In the genomic region with DNA sequence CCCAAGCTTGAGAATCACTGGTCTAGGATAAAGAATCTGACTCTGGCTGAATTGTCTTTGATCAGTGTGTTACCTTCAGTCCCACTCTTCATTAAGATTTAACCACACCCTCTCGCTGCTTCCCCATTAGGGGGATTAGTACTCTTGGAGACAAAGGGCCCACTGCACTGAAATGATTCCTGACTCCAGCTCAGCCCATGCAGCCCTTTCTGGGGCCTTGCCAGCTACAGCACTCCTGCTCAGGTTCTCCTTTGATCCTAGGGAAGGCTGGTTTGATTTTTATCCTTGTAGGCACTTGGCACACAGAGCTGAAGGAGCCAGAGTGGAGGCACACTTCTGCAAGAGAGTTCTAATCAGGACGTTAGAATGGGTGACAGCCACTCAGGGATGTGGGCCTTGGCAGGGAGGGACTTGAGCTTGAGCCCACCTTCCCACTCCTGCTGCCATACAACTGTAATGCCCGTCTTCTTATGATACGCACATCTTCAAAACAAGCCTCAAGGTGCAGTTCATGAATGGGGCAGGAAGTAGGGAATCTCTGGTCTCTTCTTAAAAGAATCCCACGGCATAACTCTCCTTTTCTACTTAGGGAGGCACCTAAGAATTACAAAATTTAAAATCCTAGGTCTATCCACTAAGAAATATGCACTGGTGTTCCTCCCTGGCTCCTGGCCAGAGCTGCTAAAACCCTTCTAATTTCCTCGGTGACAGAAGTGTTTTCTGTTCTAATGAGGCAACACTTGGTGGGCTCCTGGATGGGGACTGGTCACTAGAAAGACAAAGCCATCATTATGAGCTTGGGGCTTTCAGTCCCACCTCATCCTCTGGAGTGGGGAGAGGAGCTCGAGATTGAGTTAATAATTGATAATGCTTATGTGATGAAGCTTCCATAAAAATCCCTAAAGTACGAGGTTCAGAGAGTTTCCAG, we compare ENCODE assay signal across 1 cellular context.
TF ChIP-seq lines count a peak whose summit lies in the region.

No MANE protein-coding gene starts in this region.

TF ChIP-seq in A549, 52 proteins besides CTCF, POLR2A, EP300 and RAD21:
- TF ChIP-seq HOXB13 (CRISPR knock-in tag; IDR thresholded peaks at IDR 0.05; ENCODE audit: low read depth) (no peak), EHMT2 (IDR thresholded peaks at IDR 0.05; ENCODE audit: low read depth) (no peak), TP53 (CRISPR knock-in tag; IDR thresholded peaks at IDR 0.05) (no peak), NR3C1 (IDR thresholded peaks at IDR 0.05) (no peak), ZC3H11A (IDR thresholded peaks at IDR 0.05) (no peak), KDM1A (IDR thresholded peaks at IDR 0.05; ENCODE audit: low read depth) (no peak), SMC3 (IDR thresholded peaks at IDR 0.05) (no peak), GATA3 (IDR thresholded peaks at IDR 0.05; ENCODE audit: borderline replicate concordance) (no peak), RCOR1 (IDR thresholded peaks at IDR 0.05; ENCODE audit: low read depth, low read length) (no peak), CEBPB (IDR thresholded peaks at IDR 0.05) (no peak), NFE2L2 (conservative IDR thresholded peaks at IDR 0.05; ENCODE audit: low read length) (no peak), MAFK (IDR thresholded peaks at IDR 0.05; ENCODE audit: partially characterized antibody) (no peak), HDAC2 (IDR thresholded peaks at IDR 0.05) (no peak)
- TF ChIP-seq, protein P1, sequence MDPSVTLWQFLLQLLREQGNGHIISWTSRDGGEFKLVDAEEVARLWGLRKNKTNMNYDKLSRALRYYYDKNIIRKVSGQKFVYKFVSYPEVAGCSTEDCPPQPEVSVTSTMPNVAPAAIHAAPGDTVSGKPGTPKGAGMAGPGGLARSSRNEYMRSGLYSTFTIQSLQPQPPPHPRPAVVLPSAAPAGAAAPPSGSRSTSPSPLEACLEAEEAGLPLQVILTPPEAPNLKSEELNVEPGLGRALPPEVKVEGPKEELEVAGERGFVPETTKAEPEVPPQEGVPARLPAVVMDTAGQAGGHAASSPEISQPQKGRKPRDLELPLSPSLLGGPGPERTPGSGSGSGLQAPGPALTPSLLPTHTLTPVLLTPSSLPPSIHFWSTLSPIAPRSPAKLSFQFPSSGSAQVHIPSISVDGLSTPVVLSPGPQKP (IDR thresholded peaks at IDR 0.05; ENCODE audit: low read depth, low read length), result no peak
- TF ChIP-seq, protein P2, sequence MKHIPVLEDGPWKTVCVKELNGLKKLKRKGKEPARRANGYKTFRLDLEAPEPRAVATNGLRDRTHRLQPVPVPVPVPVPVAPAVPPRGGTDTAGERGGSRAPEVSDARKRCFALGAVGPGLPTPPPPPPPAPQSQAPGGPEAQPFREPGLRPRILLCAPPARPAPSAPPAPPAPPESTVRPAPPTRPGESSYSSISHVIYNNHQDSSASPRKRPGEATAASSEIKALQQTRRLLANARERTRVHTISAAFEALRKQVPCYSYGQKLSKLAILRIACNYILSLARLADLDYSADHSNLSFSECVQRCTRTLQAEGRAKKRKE (CRISPR knock-in tag; IDR thresholded peaks at IDR 0.05; ENCODE audit: low read depth), result no peak
- TF ChIP-seq, protein P3, sequence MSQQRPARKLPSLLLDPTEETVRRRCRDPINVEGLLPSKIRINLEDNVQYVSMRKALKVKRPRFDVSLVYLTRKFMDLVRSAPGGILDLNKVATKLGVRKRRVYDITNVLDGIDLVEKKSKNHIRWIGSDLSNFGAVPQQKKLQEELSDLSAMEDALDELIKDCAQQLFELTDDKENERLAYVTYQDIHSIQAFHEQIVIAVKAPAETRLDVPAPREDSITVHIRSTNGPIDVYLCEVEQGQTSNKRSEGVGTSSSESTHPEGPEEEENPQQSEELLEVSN (IDR thresholded peaks at IDR 0.05; ENCODE audit: borderline replicate concordance, low read depth), result no peak
- TF ChIP-seq, protein P4, sequence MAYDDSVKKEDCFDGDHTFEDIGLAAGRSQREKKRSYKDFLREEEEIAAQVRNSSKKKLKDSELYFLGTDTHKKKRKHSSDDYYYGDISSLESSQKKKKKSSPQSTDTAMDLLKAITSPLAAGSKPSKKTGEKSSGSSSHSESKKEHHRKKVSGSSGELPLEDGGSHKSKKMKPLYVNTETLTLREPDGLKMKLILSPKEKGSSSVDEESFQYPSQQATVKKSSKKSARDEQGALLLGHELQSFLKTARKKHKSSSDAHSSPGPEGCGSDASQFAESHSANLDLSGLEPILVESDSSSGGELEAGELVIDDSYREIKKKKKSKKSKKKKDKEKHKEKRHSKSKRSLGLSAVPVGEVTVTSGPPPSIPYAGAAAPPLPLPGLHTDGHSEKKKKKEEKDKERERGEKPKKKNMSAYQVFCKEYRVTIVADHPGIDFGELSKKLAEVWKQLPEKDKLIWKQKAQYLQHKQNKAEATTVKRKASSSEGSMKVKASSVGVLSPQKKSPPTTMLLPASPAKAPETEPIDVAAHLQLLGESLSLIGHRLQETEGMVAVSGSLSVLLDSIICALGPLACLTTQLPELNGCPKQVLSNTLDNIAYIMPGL (CRISPR knock-in tag; IDR thresholded peaks at IDR 0.05; ENCODE audit: borderline replicate concordance), result no peak
- TF ChIP-seq, protein P5, sequence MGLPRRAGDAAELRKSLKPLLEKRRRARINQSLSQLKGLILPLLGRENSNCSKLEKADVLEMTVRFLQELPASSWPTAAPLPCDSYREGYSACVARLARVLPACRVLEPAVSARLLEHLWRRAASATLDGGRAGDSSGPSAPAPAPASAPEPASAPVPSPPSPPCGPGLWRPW (IDR thresholded peaks at IDR 0.05), result no peak
- TF ChIP-seq, protein P6, sequence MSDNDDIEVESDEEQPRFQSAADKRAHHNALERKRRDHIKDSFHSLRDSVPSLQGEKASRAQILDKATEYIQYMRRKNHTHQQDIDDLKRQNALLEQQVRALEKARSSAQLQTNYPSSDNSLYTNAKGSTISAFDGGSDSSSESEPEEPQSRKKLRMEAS (IDR thresholded peaks at IDR 0.05), result no peak
